Comparison of ENCODE assay signal across 20 cellular contexts in genomic region chr5:36252722-36253340, GRCh38. TPM values are rescaled to one million over a fixed set of nuclear protein-coding genes. Genes with fewer than 3 reads are reported as not detected.
DNase-seq lines count a peak whose midpoint lies in the region; ATAC-seq, FAIRE-seq and TF ChIP-seq lines count a peak whose summit lies in the region.
"Had no signal": no experiment of that assay in that cellular context is flagged by ENCODE, and none has a peak within 500 bp of the region (broad histone marks: within the 10 kb centered on the region; RNA-seq: fewer than 3 reads in every experiment).

No MANE protein-coding gene starts in this region.

- H3K27me3 Mint-ChIP-seq in stimulated activated naive CD8-positive, alpha-beta T cell treated with anti-CD3 and anti-CD28 coated beads, Interleukin-15, amount 100 ng/mL, for 72 hours, result peaks cover 8% of the 10 kb centered on the region

- H2AFZ ChIP-seq in endothelial cell of umbilical vein (ENCODE audit: low read depth, low read length), result no peak overlapping the region

- no peak overlapping the region for H3K4me3 Mint-ChIP-seq in stimulated activated naive CD8-positive, alpha-beta T cell treated with anti-CD3 and anti-CD28 coated beads, Interleukin-15, amount 100 ng/mL, for 72 hours
- H3K4me3 Mint-ChIP-seq: activated naive CD8-positive, alpha-beta T cell treated with anti-CD3 and anti-CD28 coated beads, Interleukin-2, amount 50 U/mL, for 24 hours; activated T-cell treated with anti-CD3 and anti-CD28 coated beads, Interleukin-2, amount 50 U/mL, for 24 hours; naive thymus-derived CD4-positive, alpha-beta T cell had no signal

- POLR2A ChIA-PET in endothelial cell of umbilical vein (lab: Charles Lee), result no interaction called here

- ATAC-seq in right lobe of liver, result peak; percentile 34 to 95 (median 72)
- no peak for ATAC-seq in stimulated activated naive CD8-positive, alpha-beta T cell treated with anti-CD3 and anti-CD28 coated beads, Interleukin-15, amount 100 ng/mL, for 72 hours
- ATAC-seq: activated naive CD8-positive, alpha-beta T cell treated with anti-CD3 and anti-CD28 coated beads, Interleukin-2, amount 50 U/mL, for 24 hours; naive thymus-derived CD4-positive, alpha-beta T cell; stimulated activated naive CD8-positive, alpha-beta T cell treated with anti-CD3 and anti-CD28 coated beads, Interleukin-15, Interleukin-2, amounts not matched to agents 100 U/mL and 50 U/mL, for 24 hours had no signal

- BruUV-seq in endothelial cell of umbilical vein (replicated peaks; lab: Mats Ljungman, UMichigan), result no TSS peak

- DNase-seq in RPMI7951 (ENCODE audit: low read depth) (peak; percentile 74), endothelial cell of umbilical vein (ENCODE audit: low read depth, low spot score) (peak; percentile 16), right lobe of liver (no peak), superior temporal gyrus (ENCODE audit: extremely low spot score) (peak; percentile 46), mesendoderm (no peak), Peyer's patch (no peak), DMS53 (lab: John Stamatoyannopoulos, UW) (no peak)
- no peak for DNase-seq in stimulated activated naive CD8-positive, alpha-beta T cell treated with anti-CD3 and anti-CD28 coated beads, Interleukin-15, amount 100 ng/mL, for 72 hours
- DNase-seq: activated CD4-positive, alpha-beta T cell treated with anti-CD3 and anti-CD28 coated beads for 48 hours; activated naive CD8-positive, alpha-beta T cell treated with anti-CD3 and anti-CD28 coated beads, Interleukin-2, amount 50 U/mL, for 24 hours; activated T-cell treated with anti-CD3 and anti-CD28 coated beads, Interleukin-2, amount 50 U/mL, for 24 hours; DMS79; effector CD4-positive, alpha-beta T cell; kidney; naive thymus-derived CD4-positive, alpha-beta T cell; NCI-H1048; stimulated activated naive CD8-positive, alpha-beta T cell treated with anti-CD3 and anti-CD28 coated beads, Interleukin-15, Interleukin-2, amounts not matched to agents 100 U/mL and 50 U/mL, for 24 hours; T1000 had no signal

- no peak overlapping the region for H3K4ac ChIP-seq in mesendoderm (ENCODE audit: low read depth, low read length)

- H2BK120ac ChIP-seq in mesendoderm (ENCODE audit: low read depth, low read length), result no peak overlapping the region

- H3K4me3 ChIP-seq in endothelial cell of umbilical vein (replicated peaks in 1 of 3; ENCODE audit: insufficient read depth in 1 of 3, low read depth in 1 of 3, low read length in 3 of 3) (no peak overlapping the region), right lobe of liver (no peak overlapping the region), mesendoderm (ENCODE audit: low read length) (no peak overlapping the region), Peyer's patch (no peak overlapping the region)
- H3K4me3 ChIP-seq: SJSA1 had no signal

- WGBS in right lobe of liver (ENCODE audit: insufficient coverage, low coverage, low lambda C conversion rate, missing lambda C conversion rate), result 62% methylated on average over 3 of the region's 3 CpGs
- no CpG with 5 or more reads among the region's 3 CpGs for WGBS in mesendoderm (ENCODE audit: extremely low coverage, insufficient coverage, low lambda C conversion rate)

- TF ChIP-seq POLR2A in endothelial cell of umbilical vein (IDR thresholded peaks at IDR 0.05; ENCODE audit: low read depth, low read length) (no peak), right lobe of liver (IDR thresholded peaks at IDR 0.05) (no peak), Peyer's patch (IDR thresholded peaks at IDR 0.05) (no peak)

- no peak overlapping the region for H3K27ac Mint-ChIP-seq in stimulated activated naive CD8-positive, alpha-beta T cell treated with anti-CD3 and anti-CD28 coated beads, Interleukin-15, amount 100 ng/mL, for 72 hours
- H3K27ac Mint-ChIP-seq: activated naive CD8-positive, alpha-beta T cell treated with anti-CD3 and anti-CD28 coated beads, Interleukin-2, amount 50 U/mL, for 24 hours; activated T-cell treated with anti-CD3 and anti-CD28 coated beads, Interleukin-2, amount 50 U/mL, for 24 hours; naive thymus-derived CD4-positive, alpha-beta T cell had no signal

- no peak overlapping the region for H2BK5ac ChIP-seq in mesendoderm (ENCODE audit: low read length)

- no peak for TF ChIP-seq CTCF in endothelial cell of umbilical vein (IDR thresholded peaks at IDR 0.05; ENCODE audit: extremely low read depth in 1 of 2, insufficient read depth in 1 of 2, low read depth in 1 of 2, low read length in 2 of 2)
- no peak for TF ChIP-seq CTCF in right lobe of liver (IDR thresholded peaks at IDR 0.05)
- no peak for TF ChIP-seq CTCF in Peyer's patch (IDR thresholded peaks at IDR 0.05)

- no peaks in the 10 kb centered on the region for H3K79me2 ChIP-seq in endothelial cell of umbilical vein (ENCODE audit: control insufficient read depth, insufficient read depth, low read length)
- no peaks in the 10 kb centered on the region for H3K79me2 ChIP-seq in mesendoderm (ENCODE audit: control insufficient read depth, insufficient read depth, low read length)

- no peaks in the 10 kb centered on the region for H4K20me1 ChIP-seq in endothelial cell of umbilical vein (replicated peaks; ENCODE audit: control insufficient read depth, extremely low read depth, insufficient read depth, low read length)

- no peak overlapping the region for H2AK5ac ChIP-seq in mesendoderm (ENCODE audit: low read length)

- no peaks in the 10 kb centered on the region for H3K9me1 ChIP-seq in endothelial cell of umbilical vein (replicated peaks; ENCODE audit: control insufficient read depth, extremely low read depth, insufficient read depth, low read length)

- CTCF ChIA-PET in endothelial cell of umbilical vein (lab: Charles Lee), result interaction anchor here (0.6 to 2.7 kb wide), 5 partner anchors 11 to 443 kb away, joined by 3 to 9 read pairs (median 5); partner anchors contain the start of gene NADK2

- no peak overlapping the region for H3K23ac ChIP-seq in mesendoderm (ENCODE audit: low read length)

- no peaks in the 10 kb centered on the region for H3K4me1 ChIP-seq in endothelial cell of umbilical vein (ENCODE audit: control insufficient read depth, extremely low read depth, insufficient read depth, low read length)
- peaks cover 0 to 7% (median 0%) of the 10 kb centered on the region in 4 donors for H3K4me1 ChIP-seq in right lobe of liver
- H3K4me1 ChIP-seq in mesendoderm (ENCODE audit: control insufficient read depth, low read depth, low read length), result no peaks in the 10 kb centered on the region
- H3K4me1 ChIP-seq in Peyer's patch, result no peaks in the 10 kb centered on the region
- H3K4me1 ChIP-seq: SJSA1 had no signal

- H3K27me3 ChIP-seq in endothelial cell of umbilical vein (ENCODE audit: control insufficient read depth in 2 of 2, insufficient read depth in 2 of 2, low read length in 2 of 2) (no peaks in the 10 kb centered on the region), right lobe of liver (no peaks in the 10 kb centered on the region), mesendoderm (ENCODE audit: insufficient read depth, low read length, poor library complexity) (no peaks in the 10 kb centered on the region), Peyer's patch (no peaks in the 10 kb centered on the region)

- H2BK15ac ChIP-seq in mesendoderm (replicated peaks; ENCODE audit: low read depth), result no peak overlapping the region

- H3K27ac ChIP-seq in endothelial cell of umbilical vein (ENCODE audit: insufficient read depth, low read depth, low read length), result no peak overlapping the region
- peak overlapping the region in 1 of 3 donors; percentile 16 for H3K27ac ChIP-seq in right lobe of liver
- H3K27ac ChIP-seq in mesendoderm (ENCODE audit: low read depth, low read length), result no peak overlapping the region
- no peak overlapping the region for H3K27ac ChIP-seq in Peyer's patch
- H3K27ac ChIP-seq: SJSA1 had no signal

- no peak overlapping the region for H3K18ac ChIP-seq in mesendoderm (ENCODE audit: low read length)

- H4K8ac ChIP-seq in mesendoderm (ENCODE audit: low read depth, low read length), result no peak overlapping the region

- intact Hi-C loops in endothelial cell of umbilical vein (cut with micrococcal nuclease), result no loop called here
- intact Hi-C loops in right lobe of liver (cut with DNase I), result no loop called here

- dilution Hi-C loops in endothelial cell of umbilical vein (cut with MboI; ENCODE audit: extremely low pct_ligation_motif_present, low sequenced_read_pairs), result no loop called here

- no peak for FAIRE-seq in endothelial cell of umbilical vein (lab: Jason Lieb, UNC)
- FAIRE-seq: kidney had no signal

- H3K4me1 Mint-ChIP-seq in stimulated activated naive CD8-positive, alpha-beta T cell treated with anti-CD3 and anti-CD28 coated beads, Interleukin-15, amount 100 ng/mL, for 72 hours, result no peaks in the 10 kb centered on the region
- H3K4me1 Mint-ChIP-seq: activated naive CD8-positive, alpha-beta T cell treated with anti-CD3 and anti-CD28 coated beads, Interleukin-2, amount 50 U/mL, for 24 hours; naive thymus-derived CD4-positive, alpha-beta T cell had no signal

- H3K9ac ChIP-seq in endothelial cell of umbilical vein (replicated peaks; ENCODE audit: extremely low read depth, insufficient read depth, low read length), result no peak overlapping the region
- H3K9ac ChIP-seq in mesendoderm (ENCODE audit: low read length), result no peak overlapping the region

- H3K9me3 Mint-ChIP-seq in stimulated activated naive CD8-positive, alpha-beta T cell treated with anti-CD3 and anti-CD28 coated beads, Interleukin-15, amount 100 ng/mL, for 72 hours, result no peaks in the 10 kb centered on the region
- H3K9me3 Mint-ChIP-seq: activated naive CD8-positive, alpha-beta T cell treated with anti-CD3 and anti-CD28 coated beads, Interleukin-2, amount 50 U/mL, for 24 hours; activated T-cell treated with anti-CD3 and anti-CD28 coated beads, Interleukin-2, amount 50 U/mL, for 24 hours; naive thymus-derived CD4-positive, alpha-beta T cell had no signal

- H3K9me3 ChIP-seq in endothelial cell of umbilical vein (replicated peaks; ENCODE audit: control insufficient read depth, insufficient read depth, low read length), result no peaks in the 10 kb centered on the region
- H3K9me3 ChIP-seq in right lobe of liver, result no peaks in the 10 kb centered on the region
- H3K9me3 ChIP-seq in Peyer's patch, result no peaks in the 10 kb centered on the region
- H3K9me3 ChIP-seq: SJSA1 had no signal

- no peak overlapping the region for H4K5ac ChIP-seq in mesendoderm (ENCODE audit: low read length)

- no peaks in the 10 kb centered on the region for H3K79me1 ChIP-seq in mesendoderm (ENCODE audit: low read length)

- H3K36me3 ChIP-seq in endothelial cell of umbilical vein (ENCODE audit: control insufficient read depth in 2 of 2, extremely low read depth in 1 of 2, insufficient read depth in 2 of 2, low read length in 2 of 2) (no peaks in the 10 kb centered on the region), right lobe of liver (no peaks in the 10 kb centered on the region), mesendoderm (ENCODE audit: control insufficient read depth, insufficient read depth, low read length) (no peaks in the 10 kb centered on the region), Peyer's patch (no peaks in the 10 kb centered on the region)
- H3K36me3 ChIP-seq: SJSA1 had no signal

- no peak overlapping the region for H3K56ac ChIP-seq in mesendoderm (ENCODE audit: low read length)

- H3K4me2 ChIP-seq in endothelial cell of umbilical vein (ENCODE audit: insufficient read depth, low read length) (no peak overlapping the region), mesendoderm (ENCODE audit: low read length) (no peak overlapping the region)

RNA-seq across cellular contexts. Expression of gene NADK2, which starts 11.1 kb away (rescaled TPM):
- total RNA-seq in RPMI7951 (2014; rRNA removed; shearing (Covaris generic)), result 29.2 and 34.2 TPM in 2 replicates
- total RNA-seq in endothelial cell of umbilical vein (18.2 and 20.3 TPM in 2 replicates), right lobe of liver (100 to 1,000 TPM; 102 to 253 (median 142) TPM), Peyer's patch (10 to 100 TPM in 3 of 4 donors, 1 to 10 TPM in 1; 5.8 to 30.0 (median 17.4) TPM)
- 3.6 and 4.0 TPM in 2 replicates for polyA plus RNA-seq in endothelial cell of umbilical vein
- polyA plus RNA-seq in endothelial cell of umbilical vein (2011; cell fraction: cytosol; rRNA removed), result 5.9 and 6.4 TPM in 2 replicates
- polyA plus RNA-seq in endothelial cell of umbilical vein (2011; cell fraction: nucleus; rRNA removed), result 6.7 and 12.9 TPM in 2 replicates
- 13.9 and 15.1 TPM in 2 replicates for polyA plus RNA-seq in endothelial cell of umbilical vein (2012)
- polyA minus RNA-seq in endothelial cell of umbilical vein, result 11.1 and 16.8 TPM in 2 replicates
- polyA minus RNA-seq in endothelial cell of umbilical vein (2011; cell fraction: cytosol; rRNA and poly(A)+ RNA removed), result 29.8 TPM
- 4.8 and 6.7 TPM in 2 replicates for polyA minus RNA-seq in endothelial cell of umbilical vein (2011; cell fraction: nucleus; rRNA and poly(A)+ RNA removed)
- 6.0 TPM for polyA plus RNA-seq in mesendoderm (2013, experiment 1 of 2)
- 5.9 TPM for polyA plus RNA-seq in mesendoderm (2013, experiment 2 of 2)

RNA-seq across cellular contexts. Expression of gene RANBP3L, which starts 48.9 kb away (rescaled TPM):
- 2.6 and 3.3 TPM in 2 replicates for total RNA-seq in RPMI7951 (2014; rRNA removed; shearing (Covaris generic))
- total RNA-seq in endothelial cell of umbilical vein (not detected in 2 replicates), right lobe of liver (1 to 10 TPM in 4 of 6 experiments, under 1 TPM in 2; 0.22 to 5.0 (median 1.3) TPM), Peyer's patch (under 1 TPM in 1 of 4 donors, not detected in 3; 0.54 TPM)
- polyA plus RNA-seq in endothelial cell of umbilical vein, result not detected in 2 replicates
- not detected in 2 replicates for polyA plus RNA-seq in endothelial cell of umbilical vein (2011; cell fraction: cytosol; rRNA removed)
- not detected in 2 replicates for polyA plus RNA-seq in endothelial cell of umbilical vein (2011; cell fraction: nucleus; rRNA removed)
- polyA plus RNA-seq in endothelial cell of umbilical vein (2012), result not detected in 2 replicates
- not detected in 2 replicates for polyA minus RNA-seq in endothelial cell of umbilical vein
- polyA minus RNA-seq in endothelial cell of umbilical vein (2011; cell fraction: cytosol; rRNA and poly(A)+ RNA removed), result not detected
- polyA minus RNA-seq in endothelial cell of umbilical vein (2011; cell fraction: nucleus; rRNA and poly(A)+ RNA removed), result not detected in 2 replicates
- not detected for polyA plus RNA-seq in mesendoderm (2013, experiment 1 of 2)
- polyA plus RNA-seq in mesendoderm (2013, experiment 2 of 2), result not detected
- total RNA-seq: naive thymus-derived CD4-positive, alpha-beta T cell; SJSA1 had no signal
- polyA plus RNA-seq: BJ; naive thymus-derived CD4-positive, alpha-beta T cell had no signal

Comparison
In these comparisons a context has a peak if more than half of its experiments do, and no peak if none do; other contexts are left out.
1. DNase-seq: peak in RPMI7951 (single experiment), endothelial cell of umbilical vein (single experiment) and superior temporal gyrus (single experiment); none in right lobe of liver (0 of 3), mesendoderm (single experiment), stimulated activated naive CD8-positive, alpha-beta T cell treated with anti-CD3 and anti-CD28 coated beads, Interleukin-15, amount 100 ng/mL, for 72 hours (0 of 2), Peyer's patch (0 of 3) and DMS53 (single experiment).